19 cellular contexts compared by ENCODE assay signal in the genomic region with DNA sequence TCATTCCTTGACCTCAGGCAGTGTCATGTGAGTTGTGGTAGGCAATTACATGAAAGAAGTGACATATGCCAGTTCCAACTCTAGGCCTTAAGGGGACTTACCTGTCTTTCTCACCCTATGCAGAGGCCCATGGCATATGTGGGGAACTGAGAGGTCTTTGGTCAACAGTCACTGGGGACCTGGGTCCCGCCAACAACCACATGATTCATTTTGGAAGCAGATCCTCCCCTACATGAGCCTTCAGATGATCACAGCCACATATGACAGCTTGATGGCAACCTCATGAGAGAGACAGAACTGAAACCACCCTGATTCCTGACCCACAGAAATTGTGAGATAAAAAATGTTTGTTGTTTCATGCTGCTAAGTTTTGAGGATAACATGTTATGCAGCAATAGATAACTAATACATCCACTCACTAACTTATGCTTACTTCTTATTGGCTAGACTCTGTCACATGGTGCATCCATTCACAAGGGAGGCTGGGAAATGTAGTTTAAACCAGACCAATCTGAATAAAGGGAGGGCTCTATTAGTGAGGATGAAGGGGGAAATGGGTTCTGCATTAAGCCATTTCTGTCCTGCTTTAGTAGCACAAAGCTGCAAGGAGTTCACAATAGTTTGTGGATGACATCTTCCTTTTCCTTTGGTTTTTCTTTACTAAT.
"Had no signal": no experiment of that assay in that cellular context is flagged by ENCODE, and none has a peak within 500 bp of the region (broad histone marks: within the 10 kb centered on the region; RNA-seq: fewer than 3 reads in every experiment).

No MANE protein-coding gene starts in this region.

- H3K4me3 Mint-ChIP-seq: endodermal cell, immature natural killer cell, naive B cell, nephron progenitor cell had no signal

- H3K4me1 Mint-ChIP-seq: immature natural killer cell, naive B cell had no signal

- H3K27ac Mint-ChIP-seq: endodermal cell, immature natural killer cell, nephron progenitor cell had no signal

- DNase-seq: effector CD4-positive, alpha-beta T cell; endodermal cell; erythroblast; foreskin keratinocyte; immature natural killer cell; left ventricle myocardium superior; mesendoderm; naive B cell; nephron progenitor cell; psoas muscle; retina; spleen; stimulated activated CD4-positive, alpha-beta T cell treated with anti-CD3 and anti-CD28 coated beads, Interleukin-15, amount 100 ng/mL, for 24 hours; stimulated activated CD4-positive, alpha-beta T cell treated with anti-CD3 and anti-CD28 coated beads, Interleukin-1b, Interleukin-23, amount 100 ng/mL, for 48 hours; stimulated activated CD4-positive, alpha-beta T cell treated with anti-CD3 and anti-CD28 coated beads, Interleukin-4, amount 100 ng/mL, for 24 hours; stimulated activated naive CD4-positive, alpha-beta T cell treated with Interleukin-2 at 50 U/mL for 16 hours; trophoblast cell had no signal

- H3K36me3 ChIP-seq: spleen had no signal

- H3K27me3 ChIP-seq: foreskin keratinocyte, spleen had no signal

- H3K4me3 ChIP-seq: coronary artery, psoas muscle, spleen had no signal

- H3K36me3 Mint-ChIP-seq: immature natural killer cell had no signal

- ATAC-seq: foreskin keratinocyte, left ventricle myocardium superior, psoas muscle, sciatic nerve had no signal
